8 cellular contexts compared by ENCODE assay signal in genomic region chr4:40763228-40763716, GRCh38. TPM values are rescaled to one million over a fixed set of nuclear protein-coding genes. Genes with fewer than 3 reads are reported as not detected.
A peak's percentile ranks its signal among the peaks of the same experiment; 100 is the strongest.
DNase-seq lines count a peak whose midpoint lies in the region; ATAC-seq and TF ChIP-seq lines count a peak whose summit lies in the region.

No MANE protein-coding gene starts in this region.

- H3K4me3 ChIP-seq in spleen (no peak overlapping the region), vagina (no peak overlapping the region)

- H3K27ac ChIP-seq in spleen, result no peak overlapping the region
- no peak overlapping the region for H3K27ac ChIP-seq in vagina

- H3K9me3 ChIP-seq in spleen, result no peaks in the 10 kb centered on the region
- no peaks in the 10 kb centered on the region for H3K9me3 ChIP-seq in vagina

- WGBS in spleen, 5 donors, result 35 to 48% (median 43%) methylated on average over 3 of the region's 3 CpGs

- H3K36me3 ChIP-seq in spleen, result no peaks in the 10 kb centered on the region
- H3K36me3 ChIP-seq in vagina, result no peaks in the 10 kb centered on the region

- intact Hi-C loops in spleen (cut with DNase I; ENCODE audit: low total_unique reads), result no loop called here
- intact Hi-C loops in vagina (cut with DNase I), result no loop called here

- ATAC-seq in GM18499 (IDR thresholded peaks at IDR 0.05; ENCODE audit: insufficient read depth, unreplicated experiment), result peak; percentile 96
- peak; percentile 99 for ATAC-seq in GM21717 (IDR thresholded peaks at IDR 0.05; ENCODE audit: unreplicated experiment)

- TF ChIP-seq POLR2A in spleen (IDR thresholded peaks at IDR 0.05) (no peak), vagina (IDR thresholded peaks at IDR 0.05) (no peak)

- TF ChIP-seq CTCF in chondrocyte (IDR thresholded peaks at IDR 0.05), result no peak
- no peak for TF ChIP-seq CTCF in spleen (IDR thresholded peaks at IDR 0.05 in 8 of 11, conservative IDR thresholded peaks at IDR 0.05 in 3 of 11)
- no peak for TF ChIP-seq CTCF in vagina (IDR thresholded peaks at IDR 0.05)

- no peaks in the 10 kb centered on the region for H3K27me3 Mint-ChIP-seq in chondrocyte (ENCODE audit: low read depth)

- peaks cover 10% of the 10 kb centered on the region for H3K4me1 Mint-ChIP-seq in chondrocyte (ENCODE audit: low read depth)

- peak overlapping the region; percentile 7 for H3K4me3 Mint-ChIP-seq in chondrocyte (ENCODE audit: unreplicated experiment)

- peaks cover 5% of the 10 kb centered on the region for H3K36me3 Mint-ChIP-seq in chondrocyte (ENCODE audit: low read depth)

- DNase-seq in LHCN-M2 (ENCODE audit: low read depth) (peak; percentile 57), chondrocyte (ENCODE audit: low spot score) (no peak), NCI-H1105 treated with DMSO at 0.1 percent for 48 hours (lab: John Stamatoyannopoulos, UW) (no peak), spleen (no peak), activated gamma-delta T cell treated with Interleukin-2 at 50 U/mL for 16 hours (no peak), vagina (ENCODE audit: extremely low spot score in 2 of 2) (no peak)

- peak overlapping the region; percentile 93 for H3K27ac Mint-ChIP-seq in chondrocyte (ENCODE audit: unreplicated experiment)

- H3K4me1 ChIP-seq in spleen (peaks cover 0 to 10% (median 0%) of the 10 kb centered on the region in 6 donors), vagina (no peaks in the 10 kb centered on the region)

- H3K9me3 Mint-ChIP-seq in chondrocyte (ENCODE audit: low read depth), result no peaks in the 10 kb centered on the region

- H3K27me3 ChIP-seq in spleen (replicated peaks in 1 of 7) (no peaks in the 10 kb centered on the region), vagina (no peaks in the 10 kb centered on the region)

RNA-seq across cellular contexts. Expression of gene NSUN7, which starts 13.5 kb away (rescaled TPM):
- not detected in 2 replicates for total RNA-seq in LHCN-M2 (2014; rRNA removed)
- 0.06 TPM for polyA plus RNA-seq in LHCN-M2 (2012)
- 2.4 to 6.1 TPM (median 5.1 TPM) in 3 replicates for total RNA-seq in chondrocyte
- 1 to 10 TPM; 1.1 to 8.1 (median 4.7) TPM for total RNA-seq in spleen
- under 1 TPM; 0.38 to 0.87 (median 0.70) TPM for polyA plus RNA-seq in spleen
- total RNA-seq in vagina, result 5.6 TPM
